ENCODE assay signal across 2 cellular contexts in the genomic region with DNA sequence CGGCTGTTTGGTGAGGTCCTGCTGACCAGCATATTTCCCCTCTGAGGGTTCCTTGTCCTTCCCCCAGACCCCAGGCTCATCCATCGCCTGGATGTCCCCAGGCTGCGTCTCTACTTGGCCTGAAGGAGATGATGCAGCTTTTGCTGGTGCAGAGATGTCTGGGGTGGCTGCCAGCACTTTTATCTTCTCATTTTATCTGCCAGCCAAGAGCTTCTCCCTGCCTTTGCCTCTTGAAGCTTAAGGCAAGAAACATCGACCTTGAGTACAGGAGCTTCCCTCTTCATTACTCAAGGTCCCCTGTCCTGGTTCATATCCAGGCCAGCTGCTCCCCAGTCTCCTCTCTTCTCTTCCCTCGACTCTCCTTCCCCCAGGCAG.
TF ChIP-seq lines count a peak whose summit lies in the region.

No MANE protein-coding gene starts in this region.

TF ChIP-seq in HepG2, 621 proteins besides CTCF, POLR2A, EP300 and RAD21 (continues in another document):
- TF ChIP-seq XRCC5 (optimal IDR thresholded peaks at IDR 0.05; ENCODE audit: low read length): no peak
- TF ChIP-seq ZKSCAN8 (CRISPR knock-in tag; IDR thresholded peaks at IDR 0.05; ENCODE audit: borderline replicate concordance): no peak
- TF ChIP-seq RERE (CRISPR knock-in tag; IDR thresholded peaks at IDR 0.05; ENCODE audit: low read depth): no peak
- no peak for TF ChIP-seq RORA (CRISPR knock-in tag; IDR thresholded peaks at IDR 0.05)
- TF ChIP-seq ZNF382 (CRISPR knock-in tag; IDR thresholded peaks at IDR 0.05; ENCODE audit: borderline replicate concordance): no peak
- TF ChIP-seq DBP (CRISPR knock-in tag; IDR thresholded peaks at IDR 0.05; ENCODE audit: not compliant biosample characterization): no peak
- no peak for TF ChIP-seq BORCS8-MEF2B (CRISPR knock-in tag; IDR thresholded peaks at IDR 0.05)
- TF ChIP-seq RFX1 (IDR thresholded peaks at IDR 0.05): no peak
- TF ChIP-seq DR1 (CRISPR knock-in tag; IDR thresholded peaks at IDR 0.05): no peak
- no peak for TF ChIP-seq EHMT2 (IDR thresholded peaks at IDR 0.05; ENCODE audit: borderline replicate concordance, low read depth, low read length)
- no peak for TF ChIP-seq JUND (CRISPR knock-in tag; IDR thresholded peaks at IDR 0.05)
- TF ChIP-seq SNAPC4 (CRISPR knock-in tag; IDR thresholded peaks at IDR 0.05): no peak
- TF ChIP-seq, protein P1, sequence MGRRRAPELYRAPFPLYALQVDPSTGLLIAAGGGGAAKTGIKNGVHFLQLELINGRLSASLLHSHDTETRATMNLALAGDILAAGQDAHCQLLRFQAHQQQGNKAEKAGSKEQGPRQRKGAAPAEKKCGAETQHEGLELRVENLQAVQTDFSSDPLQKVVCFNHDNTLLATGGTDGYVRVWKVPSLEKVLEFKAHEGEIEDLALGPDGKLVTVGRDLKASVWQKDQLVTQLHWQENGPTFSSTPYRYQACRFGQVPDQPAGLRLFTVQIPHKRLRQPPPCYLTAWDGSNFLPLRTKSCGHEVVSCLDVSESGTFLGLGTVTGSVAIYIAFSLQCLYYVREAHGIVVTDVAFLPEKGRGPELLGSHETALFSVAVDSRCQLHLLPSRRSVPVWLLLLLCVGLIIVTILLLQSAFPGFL (CRISPR knock-in tag; IDR thresholded peaks at IDR 0.05): no peak

TF ChIP-seq in H1, 55 proteins besides CTCF, POLR2A, EP300 and RAD21:
- TF ChIP-seq, protein P2, sequence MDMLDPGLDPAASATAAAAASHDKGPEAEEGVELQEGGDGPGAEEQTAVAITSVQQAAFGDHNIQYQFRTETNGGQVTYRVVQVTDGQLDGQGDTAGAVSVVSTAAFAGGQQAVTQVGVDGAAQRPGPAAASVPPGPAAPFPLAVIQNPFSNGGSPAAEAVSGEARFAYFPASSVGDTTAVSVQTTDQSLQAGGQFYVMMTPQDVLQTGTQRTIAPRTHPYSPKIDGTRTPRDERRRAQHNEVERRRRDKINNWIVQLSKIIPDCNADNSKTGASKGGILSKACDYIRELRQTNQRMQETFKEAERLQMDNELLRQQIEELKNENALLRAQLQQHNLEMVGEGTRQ (IDR thresholded peaks at IDR 0.05; ENCODE audit: low read length): no peak
- TF ChIP-seq CHD7 (IDR thresholded peaks at IDR 0.05; ENCODE audit: insufficient replicate concordance, low read length): no peak
- TF ChIP-seq CBX5 (IDR thresholded peaks at IDR 0.05; ENCODE audit: low read depth, low read length): no peak
- no peak for TF ChIP-seq RXRA (IDR thresholded peaks at IDR 0.05; ENCODE audit: insufficient read depth, low read depth, low read length)
